ENCODE assay signal across 2 cellular contexts in the genomic region with DNA sequence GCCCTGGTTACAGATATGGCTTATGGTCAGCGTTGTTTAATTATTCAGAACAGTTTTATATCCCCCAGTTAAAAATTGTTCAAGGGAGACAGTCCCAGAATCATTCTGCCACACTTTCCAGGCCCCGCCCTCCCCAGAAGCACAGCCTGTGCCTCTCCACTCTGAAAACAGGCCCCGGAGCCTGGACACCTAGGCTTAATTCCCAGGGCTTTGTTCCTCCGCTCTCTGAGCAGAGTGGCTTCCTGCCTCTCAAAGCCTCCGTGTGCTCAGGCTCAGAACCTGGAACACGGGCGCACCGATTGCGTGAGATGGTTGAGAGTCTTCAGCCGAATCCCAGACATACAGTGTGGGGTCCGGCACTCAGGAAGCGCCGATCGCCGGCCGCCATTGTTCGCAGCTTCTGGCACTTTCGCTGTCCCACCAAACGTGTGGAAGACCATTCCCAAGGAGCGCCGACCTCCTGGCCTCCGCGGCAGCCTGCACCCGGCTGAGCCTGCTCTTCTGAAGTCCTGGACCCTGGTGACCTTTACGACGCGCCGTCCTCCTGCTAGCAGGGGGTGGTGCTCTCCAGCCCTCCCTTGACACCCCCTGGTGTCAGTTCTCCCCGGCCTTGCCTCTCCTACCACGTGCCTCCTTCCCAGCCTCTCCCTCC.
TF ChIP-seq lines count a peak whose summit lies in the region.

No MANE protein-coding gene starts in this region.

TF ChIP-seq in GM23338, 12 proteins besides CTCF, POLR2A, EP300 and RAD21 (continues in another document):
- TF ChIP-seq NANOG (IDR thresholded peaks at IDR 0.05; ENCODE audit: borderline replicate concordance) (no peak), STAT1 (IDR thresholded peaks at IDR 0.05; ENCODE audit: unreplicated experiment) (no peak), ZNF331 (CRISPR knock-in tag; IDR thresholded peaks at IDR 0.05; ENCODE audit: low read depth) (no peak), EZH2phosphoT487 (IDR thresholded peaks at IDR 0.05; ENCODE audit: unreplicated experiment) (no peak), CREB1 (CRISPR knock-in tag; IDR thresholded peaks at IDR 0.05; ENCODE audit: low read depth) (no peak), EZH2 (IDR thresholded peaks at IDR 0.05; ENCODE audit: low read depth, unreplicated experiment) (no peak), ZNF114 (CRISPR knock-in tag; IDR thresholded peaks at IDR 0.05) (no peak)
- TF ChIP-seq, protein P1, sequence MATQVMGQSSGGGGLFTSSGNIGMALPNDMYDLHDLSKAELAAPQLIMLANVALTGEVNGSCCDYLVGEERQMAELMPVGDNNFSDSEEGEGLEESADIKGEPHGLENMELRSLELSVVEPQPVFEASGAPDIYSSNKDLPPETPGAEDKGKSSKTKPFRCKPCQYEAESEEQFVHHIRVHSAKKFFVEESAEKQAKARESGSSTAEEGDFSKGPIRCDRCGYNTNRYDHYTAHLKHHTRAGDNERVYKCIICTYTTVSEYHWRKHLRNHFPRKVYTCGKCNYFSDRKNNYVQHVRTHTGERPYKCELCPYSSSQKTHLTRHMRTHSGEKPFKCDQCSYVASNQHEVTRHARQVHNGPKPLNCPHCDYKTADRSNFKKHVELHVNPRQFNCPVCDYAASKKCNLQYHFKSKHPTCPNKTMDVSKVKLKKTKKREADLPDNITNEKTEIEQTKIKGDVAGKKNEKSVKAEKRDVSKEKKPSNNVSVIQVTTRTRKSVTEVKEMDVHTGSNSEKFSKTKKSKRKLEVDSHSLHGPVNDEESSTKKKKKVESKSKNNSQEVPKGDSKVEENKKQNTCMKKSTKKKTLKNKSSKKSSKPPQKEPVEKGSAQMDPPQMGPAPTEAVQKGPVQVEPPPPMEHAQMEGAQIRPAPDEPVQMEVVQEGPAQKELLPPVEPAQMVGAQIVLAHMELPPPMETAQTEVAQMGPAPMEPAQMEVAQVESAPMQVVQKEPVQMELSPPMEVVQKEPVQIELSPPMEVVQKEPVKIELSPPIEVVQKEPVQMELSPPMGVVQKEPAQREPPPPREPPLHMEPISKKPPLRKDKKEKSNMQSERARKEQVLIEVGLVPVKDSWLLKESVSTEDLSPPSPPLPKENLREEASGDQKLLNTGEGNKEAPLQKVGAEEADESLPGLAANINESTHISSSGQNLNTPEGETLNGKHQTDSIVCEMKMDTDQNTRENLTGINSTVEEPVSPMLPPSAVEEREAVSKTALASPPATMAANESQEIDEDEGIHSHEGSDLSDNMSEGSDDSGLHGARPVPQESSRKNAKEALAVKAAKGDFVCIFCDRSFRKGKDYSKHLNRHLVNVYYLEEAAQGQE (IDR thresholded peaks at IDR 0.05; ENCODE audit: unreplicated experiment): no peak
- TF ChIP-seq, protein P2, sequence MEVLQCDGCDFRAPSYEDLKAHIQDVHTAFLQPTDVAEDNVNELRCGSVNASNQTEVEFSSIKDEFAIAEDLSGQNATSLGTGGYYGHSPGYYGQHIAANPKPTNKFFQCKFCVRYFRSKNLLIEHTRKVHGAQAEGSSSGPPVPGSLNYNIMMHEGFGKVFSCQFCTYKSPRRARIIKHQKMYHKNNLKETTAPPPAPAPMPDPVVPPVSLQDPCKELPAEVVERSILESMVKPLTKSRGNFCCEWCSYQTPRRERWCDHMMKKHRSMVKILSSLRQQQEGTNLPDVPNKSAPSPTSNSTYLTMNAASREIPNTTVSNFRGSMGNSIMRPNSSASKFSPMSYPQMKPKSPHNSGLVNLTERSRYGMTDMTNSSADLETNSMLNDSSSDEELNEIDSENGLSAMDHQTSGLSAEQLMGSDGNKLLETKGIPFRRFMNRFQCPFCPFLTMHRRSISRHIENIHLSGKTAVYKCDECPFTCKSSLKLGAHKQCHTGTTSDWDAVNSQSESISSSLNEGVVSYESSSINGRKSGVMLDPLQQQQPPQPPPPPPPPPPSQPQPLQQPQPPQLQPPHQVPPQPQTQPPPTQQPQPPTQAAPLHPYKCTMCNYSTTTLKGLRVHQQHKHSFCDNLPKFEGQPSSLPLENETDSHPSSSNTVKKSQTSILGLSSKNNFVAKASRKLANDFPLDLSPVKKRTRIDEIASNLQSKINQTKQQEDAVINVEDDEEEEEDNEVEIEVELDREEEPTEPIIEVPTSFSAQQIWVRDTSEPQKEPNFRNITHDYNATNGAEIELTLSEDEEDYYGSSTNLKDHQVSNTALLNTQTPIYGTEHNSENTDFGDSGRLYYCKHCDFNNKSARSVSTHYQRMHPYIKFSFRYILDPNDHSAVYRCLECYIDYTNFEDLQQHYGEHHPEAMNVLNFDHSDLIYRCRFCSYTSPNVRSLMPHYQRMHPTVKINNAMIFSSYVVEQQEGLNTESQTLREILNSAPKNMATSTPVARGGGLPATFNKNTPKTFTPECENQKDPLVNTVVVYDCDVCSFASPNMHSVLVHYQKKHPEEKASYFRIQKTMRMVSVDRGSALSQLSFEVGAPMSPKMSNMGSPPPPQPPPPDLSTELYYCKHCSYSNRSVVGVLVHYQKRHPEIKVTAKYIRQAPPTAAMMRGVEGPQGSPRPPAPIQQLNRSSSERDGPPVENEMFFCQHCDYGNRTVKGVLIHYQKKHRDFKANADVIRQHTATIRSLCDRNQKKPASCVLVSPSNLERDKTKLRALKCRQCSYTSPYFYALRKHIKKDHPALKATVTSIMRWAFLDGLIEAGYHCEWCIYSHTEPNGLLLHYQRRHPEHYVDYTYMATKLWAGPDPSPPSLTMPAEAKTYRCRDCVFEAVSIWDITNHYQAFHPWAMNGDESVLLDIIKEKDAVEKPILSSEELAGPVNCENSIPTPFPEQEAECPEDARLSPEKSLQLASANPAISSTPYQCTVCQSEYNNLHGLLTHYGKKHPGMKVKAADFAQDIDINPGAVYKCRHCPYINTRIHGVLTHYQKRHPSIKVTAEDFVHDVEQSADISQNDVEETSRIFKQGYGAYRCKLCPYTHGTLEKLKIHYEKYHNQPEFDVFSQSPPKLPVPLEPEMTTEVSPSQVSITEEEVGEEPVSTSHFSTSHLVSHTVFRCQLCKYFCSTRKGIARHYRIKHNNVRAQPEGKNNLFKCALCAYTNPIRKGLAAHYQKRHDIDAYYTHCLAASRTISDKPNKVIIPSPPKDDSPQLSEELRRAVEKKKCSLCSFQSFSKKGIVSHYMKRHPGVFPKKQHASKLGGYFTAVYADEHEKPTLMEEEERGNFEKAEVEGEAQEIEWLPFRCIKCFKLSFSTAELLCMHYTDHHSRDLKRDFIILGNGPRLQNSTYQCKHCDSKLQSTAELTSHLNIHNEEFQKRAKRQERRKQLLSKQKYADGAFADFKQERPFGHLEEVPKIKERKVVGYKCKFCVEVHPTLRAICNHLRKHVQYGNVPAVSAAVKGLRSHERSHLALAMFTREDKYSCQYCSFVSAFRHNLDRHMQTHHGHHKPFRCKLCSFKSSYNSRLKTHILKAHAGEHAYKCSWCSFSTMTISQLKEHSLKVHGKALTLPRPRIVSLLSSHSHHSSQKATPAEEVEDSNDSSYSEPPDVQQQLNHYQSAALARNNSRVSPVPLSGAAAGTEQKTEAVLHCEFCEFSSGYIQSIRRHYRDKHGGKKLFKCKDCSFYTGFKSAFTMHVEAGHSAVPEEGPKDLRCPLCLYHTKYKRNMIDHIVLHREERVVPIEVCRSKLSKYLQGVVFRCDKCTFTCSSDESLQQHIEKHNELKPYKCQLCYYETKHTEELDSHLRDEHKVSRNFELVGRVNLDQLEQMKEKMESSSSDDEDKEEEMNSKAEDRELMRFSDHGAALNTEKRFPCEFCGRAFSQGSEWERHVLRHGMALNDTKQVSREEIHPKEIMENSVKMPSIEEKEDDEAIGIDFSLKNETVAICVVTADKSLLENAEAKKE (CRISPR knock-in tag; IDR thresholded peaks at IDR 0.05): no peak

TF ChIP-seq in H1, 55 proteins besides CTCF, POLR2A, EP300 and RAD21:
- no peak for TF ChIP-seq CREB1 (IDR thresholded peaks at IDR 0.05)
- no peak for TF ChIP-seq SIRT6 (IDR thresholded peaks at IDR 0.05; ENCODE audit: low read length)
TF ChIP-seq in H1: peak in this region for 0.
